Comparison of ENCODE assay signal across 23 cellular contexts in genomic region chrX:132757066-132757623, GRCh38.
"Had no signal": no experiment of that assay in that cellular context is flagged by ENCODE, and none has a peak within 500 bp of the region (broad histone marks: within the 10 kb centered on the region; RNA-seq: fewer than 3 reads in every experiment).

No MANE protein-coding gene starts in this region.

- H3K27ac Mint-ChIP-seq: activated CD4-positive, alpha-beta memory T cell treated with anti-CD3 and anti-CD28 coated beads, Interleukin-2, amount 10 ng/mL, durations not matched to agents 7 days and 5 days; activated naive CD4-positive, alpha-beta T cell treated with anti-CD3 and anti-CD28 coated beads for 36 hours; activated T-cell treated with anti-CD3 and anti-CD28 coated beads, Interleukin-2, amount 50 U/mL, for 72 hours; dendritic cell treated with granulocyte-macrophage colony-stimulating factor and Interleukin-4, amounts not matched to agents 40 ng/mL and 50 ng/mL, for 4 days; progenitor cell of endocrine pancreas had no signal

- H3K36me3 ChIP-seq: heart right ventricle, sigmoid colon, spleen, uterus had no signal

- H3K27ac ChIP-seq: heart right ventricle, sigmoid colon, spleen, uterus had no signal

- DNase-seq: activated CD4-positive, alpha-beta memory T cell treated with anti-CD3 and anti-CD28 coated beads, Interleukin-2, amount 10 ng/mL, durations not matched to agents 7 days and 5 days; activated CD4-positive, alpha-beta T cell treated with anti-CD3 and anti-CD28 coated beads for 48 hours; activated effector memory CD4-positive, alpha-beta T cell treated with Interleukin-2 at 50 U/mL for 16 hours; activated naive CD4-positive, alpha-beta T cell treated with anti-CD3 and anti-CD28 coated beads for 36 hours; activated T-cell treated with anti-CD3 and anti-CD28 coated beads, Interleukin-2, amount 50 U/mL, for 72 hours; caudate nucleus; effector CD4-positive, alpha-beta T cell; erythroblast; foreskin fibroblast; heart right ventricle; left colon; mesenchymal stem cell; naive thymus-derived CD4-positive, alpha-beta T cell; retina; sigmoid colon; spleen; stimulated activated CD4-positive, alpha-beta T cell treated with anti-CD3 and anti-CD28 coated beads, Interleukin-4, amount 100 ng/mL, for 1 hour; stimulated activated naive CD4-positive, alpha-beta T cell; testis; trophoblast cell; uterus had no signal

- H3K27me3 ChIP-seq: sigmoid colon, testis, uterus had no signal

- H3K9me3 ChIP-seq: heart right ventricle, sigmoid colon, spleen, testis, uterus had no signal

- H3K4me1 ChIP-seq: heart right ventricle, sigmoid colon, spleen, testis, uterus had no signal

- H3K9me3 Mint-ChIP-seq: activated CD4-positive, alpha-beta memory T cell treated with anti-CD3 and anti-CD28 coated beads, Interleukin-2, amount 10 ng/mL, durations not matched to agents 7 days and 5 days; activated naive CD4-positive, alpha-beta T cell treated with anti-CD3 and anti-CD28 coated beads for 36 hours; activated T-cell treated with anti-CD3 and anti-CD28 coated beads, Interleukin-2, amount 50 U/mL, for 72 hours; dendritic cell treated with granulocyte-macrophage colony-stimulating factor and Interleukin-4, amounts not matched to agents 40 ng/mL and 50 ng/mL, for 4 days had no signal

- H3K27me3 Mint-ChIP-seq: activated CD4-positive, alpha-beta memory T cell treated with anti-CD3 and anti-CD28 coated beads, Interleukin-2, amount 10 ng/mL, durations not matched to agents 7 days and 5 days had no signal

- H3K4me3 Mint-ChIP-seq: activated CD4-positive, alpha-beta memory T cell treated with anti-CD3 and anti-CD28 coated beads, Interleukin-2, amount 10 ng/mL, durations not matched to agents 7 days and 5 days; activated naive CD4-positive, alpha-beta T cell treated with anti-CD3 and anti-CD28 coated beads for 36 hours; activated T-cell treated with anti-CD3 and anti-CD28 coated beads, Interleukin-2, amount 50 U/mL, for 72 hours; dendritic cell treated with granulocyte-macrophage colony-stimulating factor and Interleukin-4, amounts not matched to agents 40 ng/mL and 50 ng/mL, for 4 days; naive thymus-derived CD4-positive, alpha-beta T cell had no signal

- ATAC-seq: activated T-cell treated with anti-CD3 and anti-CD28 coated beads, Interleukin-2, amount 50 U/mL, for 72 hours; heart right ventricle; left colon; naive thymus-derived CD4-positive, alpha-beta T cell had no signal

- H3K4me3 ChIP-seq: heart right ventricle, sigmoid colon, spleen, testis, uterus had no signal
